Comparison of ENCODE assay signal across 8 cellular contexts in genomic region chr1:1407101-1407956, GRCh38. TPM values are rescaled to one million over a fixed set of nuclear protein-coding genes. Genes with fewer than 3 reads are reported as not detected.
DNase-seq lines count a peak whose midpoint lies in the region; ATAC-seq and TF ChIP-seq lines count a peak whose summit lies in the region.

Gene MRPL20, minus strand, starts transcription at chr1:1407293. Its CDS starts 76 bp downstream, at chr1:1407217.

- no peaks in the 10 kb centered on the region for H3K9me3 ChIP-seq in ovary
- H3K9me3 ChIP-seq in thymus (ENCODE audit: control insufficient read depth): no peaks in the 10 kb centered on the region

- H3K27ac Mint-ChIP-seq in activated naive CD8-positive, alpha-beta T cell: peak within 1 kb of the TSS; percentile 95

- peak within 1 kb of the TSS; percentile 95 for H3K4me3 Mint-ChIP-seq in activated naive CD8-positive, alpha-beta T cell

- H3K4me3 ChIP-seq in GM12864 (ENCODE audit: low read depth, low read length) (peak within 1 kb of the TSS; percentile 88), ovary (peak within 1 kb of the TSS; percentile 93), thymus (ENCODE audit: low read length) (peak within 1 kb of the TSS; percentile 99)

- H3K4me1 Mint-ChIP-seq in activated naive CD8-positive, alpha-beta T cell (ENCODE audit: low read depth): peaks cover 39% of the 10 kb centered on the region

- intact Hi-C loops in head of caudate nucleus (cut with DNase I) (no loop called here), ovary (cut with DNase I) (no loop called here)

- no peak for TF ChIP-seq EP300 in ovary (IDR thresholded peaks at IDR 0.05)

- peak; percentile 79 for DNase-seq in GM12864 (ENCODE audit: low read depth)
- peak; percentile 88 for DNase-seq in NCI-H1105 treated with DMSO at 0.1 percent for 48 hours (lab: John Stamatoyannopoulos, UW)
- peak; percentile 84 for DNase-seq in SKM-1 treated with dmso at 0.1 percent for 144 hours (lab: John Stamatoyannopoulos, UW; ENCODE audit: unreplicated experiment)
- peak; percentile 88 to 99 (median 95) for DNase-seq in head of caudate nucleus
- DNase-seq in ovary: peak; percentile 91 to 97 (median 93)

- H3K4me1 ChIP-seq in ovary (ENCODE audit: insufficient read depth) (peaks cover 11% of the 10 kb centered on the region), thymus (ENCODE audit: control insufficient read depth, insufficient read depth, low read length) (peaks cover 21% of the 10 kb centered on the region)

- peak; percentile 89 for ATAC-seq in HG02642 (IDR thresholded peaks at IDR 0.05; ENCODE audit: poor library complexity, unreplicated experiment)

- H3K36me3 Mint-ChIP-seq in activated naive CD8-positive, alpha-beta T cell: peaks cover 7% of the 10 kb centered on the region

- TF ChIP-seq POLR2A in ovary (IDR thresholded peaks at IDR 0.05): peak; percentile 70

- H3K27me3 Mint-ChIP-seq in activated naive CD8-positive, alpha-beta T cell: no peaks in the 10 kb centered on the region

- H3K27me3 ChIP-seq in ovary (no peaks in the 10 kb centered on the region), thymus (ENCODE audit: control insufficient read depth, insufficient read depth) (no peaks in the 10 kb centered on the region)

- peak; percentile 14 for TF ChIP-seq CTCF in GM12864 (IDR thresholded peaks at IDR 0.05; ENCODE audit: low read depth, low read length, missing control alignments)
- peak in 1 of 3 donors; percentile 15 for TF ChIP-seq CTCF in ovary (IDR thresholded peaks at IDR 0.05)

- WGBS in ovary, 3 donors: 0 to 1% (median 1%) methylated on average over 81 to 96 of the region's 96 CpGs
- under 1% methylated on average over 96 of the region's 96 CpGs for WGBS in thymus

- H3K36me3 ChIP-seq in ovary (no peaks in the 10 kb centered on the region), thymus (ENCODE audit: control insufficient read depth, insufficient read depth) (peaks cover 35% of the 10 kb centered on the region)

- peak within 1 kb of the TSS; percentile 35 to 77 for H3K27ac ChIP-seq in ovary
- peak within 1 kb of the TSS; percentile 97 for H3K27ac ChIP-seq in thymus (ENCODE audit: low read depth)

- no peaks in the 10 kb centered on the region for H3K9me3 Mint-ChIP-seq in activated naive CD8-positive, alpha-beta T cell (ENCODE audit: low read depth)

RNA-seq across cellular contexts. Expression of gene MRPL20, which starts in this region (rescaled TPM):
- 100 to 1,000 TPM in 1 of 7 donors, 10 to 100 TPM in 6; 79.9 to 130 (median 93.1) TPM for total RNA-seq in ovary
- polyA plus RNA-seq in ovary (100 to 1,000 TPM; 113 to 120 TPM), thymus (140 TPM)

Comparison
In these comparisons a context has a peak if more than half of its experiments do, and no peak if none do; other contexts are left out.
1. Peak in every context shown above with its lines: DNase-seq, ATAC-seq, H3K4me3 ChIP-seq and H3K27ac ChIP-seq.